ENCODE assay signal across 39 cellular contexts in the genomic region with DNA sequence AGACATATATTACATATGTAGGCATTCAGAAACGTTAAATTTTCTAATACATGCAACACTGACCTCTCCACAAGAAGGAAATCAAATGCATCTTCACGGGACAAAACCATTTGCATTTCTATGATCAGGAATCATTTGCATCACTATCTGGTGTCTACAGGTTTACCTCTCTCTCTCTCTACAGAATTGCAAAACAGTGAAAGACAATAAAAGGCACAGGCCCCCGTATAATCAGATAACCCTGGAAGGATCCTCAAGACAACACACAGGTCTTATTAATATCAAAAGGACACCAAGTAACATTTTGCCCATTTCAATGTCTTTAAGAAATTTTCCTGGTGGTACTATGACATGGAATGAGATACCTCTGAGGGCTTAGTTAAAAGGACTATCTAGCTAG.
"Had no signal": no experiment of that assay in that cellular context is flagged by ENCODE, and none has a peak within 500 bp of the region (broad histone marks: within the 10 kb centered on the region; RNA-seq: fewer than 3 reads in every experiment).

No MANE protein-coding gene starts in this region.

- DNase-seq: activated effector memory CD4-positive, alpha-beta T cell treated with anti-CD3 and anti-CD28 coated beads, Interleukin-2, amount 50 U/mL, for 16 hours; activated effector memory CD4-positive, alpha-beta T cell treated with Interleukin-2 at 50 U/mL for 16 hours; activated gamma-delta T cell; activated gamma-delta T cell treated with Interleukin-2 at 50 U/mL for 16 hours; activated naive CD4-positive, alpha-beta T cell; activated naive CD4-positive, alpha-beta T cell treated with anti-CD3 and anti-CD28 coated beads for 36 hours; activated naive CD4-positive, alpha-beta T cell treated with anti-CD3 and anti-CD28 coated beads, Interleukin-2, amount 10 ng/mL, durations not matched to agents 7 days and 5 days; activated naive CD4-positive, alpha-beta T cell treated with anti-CD3 and anti-CD28 coated beads, Interleukin-2, amount 50 U/mL, for 16 hours; activated naive CD4-positive, alpha-beta T cell treated with Interleukin-2 at 50 U/mL for 16 hours; activated naive CD8-positive, alpha-beta T cell treated with anti-CD3 and anti-CD28 coated beads for 36 hours; activated naive CD8-positive, alpha-beta T cell treated with anti-CD3 and anti-CD28 coated beads, Interleukin-2, amount 10 ng/mL, durations not matched to agents 7 days and 5 days; activated naive CD8-positive, alpha-beta T cell treated with anti-CD3 and anti-CD28 coated beads, Interleukin-2, amount 50 U/mL, for 24 hours; activated T-cell treated with anti-CD3 and anti-CD28 coated beads, Interleukin-2, amount 50 U/mL, for 4 hours; activated T-cell treated with anti-CD3 and anti-CD28 coated beads, Interleukin-2, amount 50 U/mL, for 48 hours; activated T-cell treated with anti-CD3 and anti-CD28 coated beads, Interleukin-2, amount 50 U/mL, for 72 hours; adrenal gland; amniotic stem cell; amygdala; anterior cingulate cortex; aorta; body of pancreas; brain microvascular endothelial cell; caudate nucleus; central memory CD4-positive, alpha-beta T cell; cerebellar nuclear complex; colonic mucosa had no signal

- H3K36me3 ChIP-seq: adrenal gland, ascending aorta, brain microvascular endothelial cell, breast epithelium, cardiac muscle cell, colonic mucosa had no signal

- H3K27ac Mint-ChIP-seq: activated naive CD4-positive, alpha-beta T cell treated with anti-CD3 and anti-CD28 coated beads for 36 hours; activated naive CD4-positive, alpha-beta T cell treated with anti-CD3 and anti-CD28 coated beads, Interleukin-2, amount 10 ng/mL, durations not matched to agents 7 days and 5 days; activated naive CD4-positive, alpha-beta T cell treated with anti-CD3 and anti-CD28 coated beads, Interleukin-2, amount 50 U/mL, for 24 hours; activated naive CD4-positive, alpha-beta T cell treated with anti-CD3 and anti-CD28 coated beads, Interleukin-2, amount 50 U/mL, for 72 hours; activated naive CD8-positive, alpha-beta T cell; activated naive CD8-positive, alpha-beta T cell treated with anti-CD3 and anti-CD28 coated beads for 36 hours; activated naive CD8-positive, alpha-beta T cell treated with anti-CD3 and anti-CD28 coated beads, Interleukin-2, amount 10 ng/mL, durations not matched to agents 7 days and 5 days; activated naive CD8-positive, alpha-beta T cell treated with anti-CD3 and anti-CD28 coated beads, Interleukin-2, amount 50 U/mL, for 24 hours; activated T-cell treated with anti-CD3 and anti-CD28 coated beads, Interleukin-2, amount 50 U/mL, for 72 hours; activated T-helper 1 cell treated with anti-CD3 and anti-CD28 coated beads, Interleukin-12 subunit alpha, Interleukin-12 subunit beta, Interleukin-2, Interleukin-4 antibody, amounts not matched to agents 30 ng/mL and 10 ng/mL and 1 ng/mL, durations not matched to agents 14 hours and 24 hours and 36 hours; activated T-helper 17 cell treated with anti-CD3 and anti-CD28 coated beads, Interleukin-2, amount 50 U/mL, for 72 hours; activated T-helper 2 cell treated with anti-CD3 and anti-CD28 coated beads, Interferon-gamma antibody, Interleukin-2, Interleukin-4, amounts not matched to agents 10 μg/mL and 5 μg/mL and 100 μg/mL, durations not matched to agents 14 hours and 24 hours and 36 hours; brain had no signal

- FAIRE-seq: bronchial epithelial cell, colon had no signal

- H3K36me3 Mint-ChIP-seq: activated naive CD4-positive, alpha-beta T cell treated with anti-CD3 and anti-CD28 coated beads, Interleukin-2, amount 10 ng/mL, durations not matched to agents 7 days and 5 days; activated naive CD4-positive, alpha-beta T cell treated with anti-CD3 and anti-CD28 coated beads, Interleukin-2, amount 50 U/mL, for 24 hours; activated naive CD4-positive, alpha-beta T cell treated with anti-CD3 and anti-CD28 coated beads, Interleukin-2, amount 50 U/mL, for 72 hours; activated naive CD8-positive, alpha-beta T cell; activated naive CD8-positive, alpha-beta T cell treated with anti-CD3 and anti-CD28 coated beads for 36 hours; activated naive CD8-positive, alpha-beta T cell treated with anti-CD3 and anti-CD28 coated beads, Interleukin-2, amount 10 ng/mL, durations not matched to agents 7 days and 5 days; brain had no signal

- H3K27me3 ChIP-seq: adrenal gland, ascending aorta, body of pancreas, brain microvascular endothelial cell, breast epithelium, cardiac muscle cell, colonic mucosa had no signal

- H3K4me3 ChIP-seq: adrenal gland, ascending aorta, body of pancreas, breast epithelium, cardiac muscle cell, colonic mucosa had no signal

- H3K27me3 Mint-ChIP-seq: activated naive CD4-positive, alpha-beta T cell treated with anti-CD3 and anti-CD28 coated beads, Interleukin-2, amount 10 ng/mL, durations not matched to agents 7 days and 5 days; activated naive CD8-positive, alpha-beta T cell treated with anti-CD3 and anti-CD28 coated beads for 36 hours; activated naive CD8-positive, alpha-beta T cell treated with anti-CD3 and anti-CD28 coated beads, Interleukin-2, amount 10 ng/mL, durations not matched to agents 7 days and 5 days; activated naive CD8-positive, alpha-beta T cell treated with anti-CD3 and anti-CD28 coated beads, Interleukin-2, amount 50 U/mL, for 24 hours; activated T-helper 17 cell treated with anti-CD3 and anti-CD28 coated beads, Interleukin-2, amount 50 U/mL, for 72 hours; brain had no signal

- H3K4me1 ChIP-seq: adrenal gland, ascending aorta, body of pancreas, breast epithelium, colonic mucosa had no signal

- H3K9me3 ChIP-seq: adrenal gland, ascending aorta, body of pancreas, breast epithelium, colonic mucosa had no signal

- ATAC-seq: activated naive CD4-positive, alpha-beta T cell treated with anti-CD3 and anti-CD28 coated beads, Interleukin-2, amount 50 U/mL, for 72 hours; activated naive CD8-positive, alpha-beta T cell treated with anti-CD3 and anti-CD28 coated beads, Interleukin-2, amount 50 U/mL, for 24 hours; activated T-cell treated with anti-CD3 and anti-CD28 coated beads, Interleukin-2, amount 50 U/mL, for 4 hours; activated T-cell treated with anti-CD3 and anti-CD28 coated beads, Interleukin-2, amount 50 U/mL, for 72 hours; activated T-helper 17 cell treated with anti-CD3 and anti-CD28 coated beads, Interleukin-2, amount 50 U/mL, for 72 hours; body of pancreas had no signal

- H3K4me3 Mint-ChIP-seq: activated naive CD4-positive, alpha-beta T cell treated with anti-CD3 and anti-CD28 coated beads for 36 hours; activated naive CD4-positive, alpha-beta T cell treated with anti-CD3 and anti-CD28 coated beads, Interleukin-2, amount 10 ng/mL, durations not matched to agents 7 days and 5 days; activated naive CD4-positive, alpha-beta T cell treated with anti-CD3 and anti-CD28 coated beads, Interleukin-2, amount 50 U/mL, for 24 hours; activated naive CD8-positive, alpha-beta T cell; activated naive CD8-positive, alpha-beta T cell treated with anti-CD3 and anti-CD28 coated beads for 36 hours; activated naive CD8-positive, alpha-beta T cell treated with anti-CD3 and anti-CD28 coated beads, Interleukin-2, amount 10 ng/mL, durations not matched to agents 7 days and 5 days; activated naive CD8-positive, alpha-beta T cell treated with anti-CD3 and anti-CD28 coated beads, Interleukin-2, amount 50 U/mL, for 24 hours; activated T-cell treated with anti-CD3 and anti-CD28 coated beads, Interleukin-2, amount 50 U/mL, for 4 hours; activated T-cell treated with anti-CD3 and anti-CD28 coated beads, Interleukin-2, amount 50 U/mL, for 72 hours; activated T-helper 1 cell treated with anti-CD3 and anti-CD28 coated beads, Interleukin-12 subunit alpha, Interleukin-12 subunit beta, Interleukin-2, Interleukin-4 antibody, amounts not matched to agents 30 ng/mL and 10 ng/mL and 1 ng/mL, durations not matched to agents 14 hours and 24 hours and 36 hours; activated T-helper 17 cell treated with anti-CD3 and anti-CD28 coated beads, Interleukin-2, amount 50 U/mL, for 72 hours; brain; central memory CD8-positive, alpha-beta T cell had no signal

- H3K4me1 Mint-ChIP-seq: activated naive CD4-positive, alpha-beta T cell treated with anti-CD3 and anti-CD28 coated beads, Interleukin-2, amount 10 ng/mL, durations not matched to agents 7 days and 5 days; activated naive CD4-positive, alpha-beta T cell treated with anti-CD3 and anti-CD28 coated beads, Interleukin-2, amount 50 U/mL, for 24 hours; activated naive CD8-positive, alpha-beta T cell treated with anti-CD3 and anti-CD28 coated beads for 36 hours; activated naive CD8-positive, alpha-beta T cell treated with anti-CD3 and anti-CD28 coated beads, Interleukin-2, amount 50 U/mL, for 24 hours; activated T-helper 17 cell treated with anti-CD3 and anti-CD28 coated beads, Interleukin-2, amount 50 U/mL, for 72 hours; brain; central memory CD8-positive, alpha-beta T cell had no signal

- H3K27ac ChIP-seq: adrenal gland, ascending aorta, body of pancreas, brain microvascular endothelial cell, breast epithelium, cardiac muscle cell, colonic mucosa had no signal

- H3K9me3 Mint-ChIP-seq: activated naive CD4-positive, alpha-beta T cell treated with anti-CD3 and anti-CD28 coated beads, Interleukin-2, amount 50 U/mL, for 24 hours; activated T-helper 2 cell treated with anti-CD3 and anti-CD28 coated beads, Interferon-gamma antibody, Interleukin-2, Interleukin-4, amounts not matched to agents 10 μg/mL and 5 μg/mL and 100 μg/mL, durations not matched to agents 14 hours and 24 hours and 36 hours; central memory CD8-positive, alpha-beta T cell had no signal
